14 cellular contexts compared by ENCODE assay signal in the genomic region with DNA sequence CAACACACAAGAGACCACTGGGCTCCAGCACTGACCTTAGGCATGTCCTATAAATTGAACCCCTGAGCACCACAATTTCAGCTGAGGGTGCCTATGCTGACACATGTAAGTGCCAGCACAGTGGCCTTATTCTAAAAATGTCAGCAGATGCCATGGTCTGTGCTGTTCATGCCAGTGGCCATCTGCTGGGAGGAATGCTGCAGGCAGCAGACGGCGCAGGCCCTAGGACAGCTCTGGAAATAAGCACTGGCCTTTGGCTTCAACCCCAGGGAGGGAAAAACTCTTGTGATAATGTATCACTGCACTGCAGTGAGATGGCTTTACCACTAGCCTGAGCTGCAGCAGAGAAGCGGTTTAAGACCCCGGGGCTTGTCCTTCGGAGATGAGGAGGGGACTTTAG.
DNase-seq lines count a peak whose midpoint lies in the region; ATAC-seq and TF ChIP-seq lines count a peak whose summit lies in the region.
"Had no signal": no experiment of that assay in that cellular context is flagged by ENCODE, and none has a peak within 500 bp of the region (broad histone marks: within the 10 kb centered on the region; RNA-seq: fewer than 3 reads in every experiment).

No MANE protein-coding gene starts in this region.

- no peaks in the 10 kb centered on the region for H3K27me3 ChIP-seq in right atrium auricular region
- H3K27me3 ChIP-seq: esophagus muscularis mucosa, sigmoid colon had no signal

- H3K36me3 Mint-ChIP-seq in activated T-cell treated with anti-CD3 and anti-CD28 coated beads, Interleukin-2, amount 50 U/mL, for 24 hours (ENCODE audit: low read depth), result no peaks in the 10 kb centered on the region
- H3K36me3 Mint-ChIP-seq: activated naive CD8-positive, alpha-beta T cell treated with anti-CD3 and anti-CD28 coated beads, Interleukin-2, amount 10 ng/mL, durations not matched to agents 7 days and 5 days had no signal

- no peak overlapping the region for H3K27ac ChIP-seq in right atrium auricular region
- H3K27ac ChIP-seq: esophagus muscularis mucosa, sigmoid colon had no signal

- H3K9me3 Mint-ChIP-seq in activated T-cell treated with anti-CD3 and anti-CD28 coated beads, Interleukin-2, amount 50 U/mL, for 24 hours, result no peaks in the 10 kb centered on the region
- H3K9me3 Mint-ChIP-seq: activated naive CD8-positive, alpha-beta T cell treated with anti-CD3 and anti-CD28 coated beads, Interleukin-2, amount 10 ng/mL, durations not matched to agents 7 days and 5 days; stimulated activated naive CD8-positive, alpha-beta T cell treated with anti-CD3 and anti-CD28 coated beads, Interleukin-15, amount 100 ng/mL, for 72 hours had no signal

- no peaks in the 10 kb centered on the region for H3K4me1 Mint-ChIP-seq in activated T-cell treated with anti-CD3 and anti-CD28 coated beads, Interleukin-2, amount 50 U/mL, for 24 hours (ENCODE audit: low read depth)
- H3K4me1 Mint-ChIP-seq: activated naive CD8-positive, alpha-beta T cell treated with anti-CD3 and anti-CD28 coated beads, Interleukin-2, amount 10 ng/mL, durations not matched to agents 7 days and 5 days; CD8-positive, alpha-beta memory T cell; stimulated activated naive CD8-positive, alpha-beta T cell treated with anti-CD3 and anti-CD28 coated beads, Interleukin-15, amount 100 ng/mL, for 72 hours had no signal

- no peaks in the 10 kb centered on the region for H3K36me3 ChIP-seq in right atrium auricular region
- H3K36me3 ChIP-seq: esophagus muscularis mucosa, sigmoid colon had no signal

- H3K9me3 ChIP-seq in right atrium auricular region, result no peaks in the 10 kb centered on the region
- H3K9me3 ChIP-seq: esophagus muscularis mucosa, sigmoid colon had no signal

- no peak overlapping the region for H3K27ac Mint-ChIP-seq in activated T-cell treated with anti-CD3 and anti-CD28 coated beads, Interleukin-2, amount 50 U/mL, for 24 hours
- H3K27ac Mint-ChIP-seq: activated naive CD8-positive, alpha-beta T cell treated with anti-CD3 and anti-CD28 coated beads, Interleukin-2, amount 10 ng/mL, durations not matched to agents 7 days and 5 days; CD8-positive, alpha-beta memory T cell; stimulated activated naive CD8-positive, alpha-beta T cell treated with anti-CD3 and anti-CD28 coated beads, Interleukin-15, amount 100 ng/mL, for 72 hours had no signal

- peaks cover 0 to 4% of the 10 kb centered on the region in 2 donors for H3K4me1 ChIP-seq in right atrium auricular region
- H3K4me1 ChIP-seq: sigmoid colon had no signal

- no peak overlapping the region for H3K4me3 Mint-ChIP-seq in activated T-cell treated with anti-CD3 and anti-CD28 coated beads, Interleukin-2, amount 50 U/mL, for 24 hours
- H3K4me3 Mint-ChIP-seq: activated naive CD8-positive, alpha-beta T cell treated with anti-CD3 and anti-CD28 coated beads, Interleukin-2, amount 10 ng/mL, durations not matched to agents 7 days and 5 days; CD8-positive, alpha-beta memory T cell; stimulated activated naive CD8-positive, alpha-beta T cell treated with anti-CD3 and anti-CD28 coated beads, Interleukin-15, amount 100 ng/mL, for 72 hours had no signal

- ATAC-seq in GM18505 (IDR thresholded peaks at IDR 0.05; ENCODE audit: unreplicated experiment), result no peak
- ATAC-seq: activated CD4-positive, CD25-positive, alpha-beta regulatory T cell treated with anti-CD3 and anti-CD28 coated beads, Interleukin-2, amount 50 U/mL, for 24 hours; stimulated activated naive CD8-positive, alpha-beta T cell treated with anti-CD3 and anti-CD28 coated beads, Interleukin-15, amount 100 ng/mL, for 72 hours had no signal

- H3K27me3 Mint-ChIP-seq in activated T-cell treated with anti-CD3 and anti-CD28 coated beads, Interleukin-2, amount 50 U/mL, for 24 hours, result peaks cover 4% of the 10 kb centered on the region
- H3K27me3 Mint-ChIP-seq: stimulated activated naive CD8-positive, alpha-beta T cell treated with anti-CD3 and anti-CD28 coated beads, Interleukin-15, amount 100 ng/mL, for 72 hours had no signal

- peak; percentile 1 for TF ChIP-seq POLR2A in GM18505 (IDR thresholded peaks at IDR 0.05; ENCODE audit: borderline replicate concordance, extremely low read depth, insufficient read depth, insufficient read length)

- H3K4me3 ChIP-seq in cardiac fibroblast (replicated peaks in 1 of 2; ENCODE audit: low read depth in 2 of 2, low read length in 2 of 2) (no peak overlapping the region), right atrium auricular region (no peak overlapping the region), retinal pigment epithelial cell (ENCODE audit: low read length) (no peak overlapping the region)
- H3K4me3 ChIP-seq: esophagus muscularis mucosa, sigmoid colon had no signal

- peak in 1 of 2 donors; percentile 35 for DNase-seq in cardiac fibroblast (ENCODE audit: low read depth in 2 of 2)
- no peak for DNase-seq in right atrium auricular region (ENCODE audit: low spot score)
- no peak for DNase-seq in retinal pigment epithelial cell (ENCODE audit: low read depth)
- no peak for DNase-seq in activated T-cell treated with anti-CD3 and anti-CD28 coated beads, Interleukin-2, amount 50 U/mL, for 24 hours
- no peak for DNase-seq in HCEC 1CT
- DNase-seq in OCI-M2 (lab: John Stamatoyannopoulos, UW; ENCODE audit: unreplicated experiment), result no peak
- DNase-seq: CD8-positive, alpha-beta memory T cell; NCI-H226; sigmoid colon; stimulated activated naive CD8-positive, alpha-beta T cell treated with anti-CD3 and anti-CD28 coated beads, Interleukin-15, amount 100 ng/mL, for 72 hours had no signal

- TF ChIP-seq CTCF in cardiac fibroblast (IDR thresholded peaks at IDR 0.05; ENCODE audit: low read depth, low read length) (peak; percentile 5), right atrium auricular region (IDR thresholded peaks at IDR 0.05) (peak; percentile 41 to 62), retinal pigment epithelial cell (conservative IDR thresholded peaks at IDR 0.05; ENCODE audit: low read depth, low read length) (peak; percentile 26)
